1 cellular context compared by ENCODE assay signal in genomic region chr2:207733597-207734240, GRCh38.
TF ChIP-seq lines count a peak whose summit lies in the region.

No MANE protein-coding gene starts in this region.

TF ChIP-seq in SK-N-SH treated with all-trans-retinoic acid at 6 μM for 48 hours, 23 proteins besides CTCF, POLR2A, EP300 and RAD21 (continued from another document):
- TF ChIP-seq PATZ1 (CRISPR knock-in tag; IDR thresholded peaks at IDR 0.05; ENCODE audit: borderline replicate concordance): no peak
- TF ChIP-seq ZNF8 (CRISPR knock-in tag; IDR thresholded peaks at IDR 0.05): no peak
- TF ChIP-seq ZC3H10 (CRISPR knock-in tag; IDR thresholded peaks at IDR 0.05): no peak
- no peak for TF ChIP-seq ZFP30 (CRISPR knock-in tag; IDR thresholded peaks at IDR 0.05)
- TF ChIP-seq ZNF70 (CRISPR knock-in tag; IDR thresholded peaks at IDR 0.05): no peak
- no peak for TF ChIP-seq PPARA (CRISPR knock-in tag; IDR thresholded peaks at IDR 0.05; ENCODE audit: borderline replicate concordance)
- TF ChIP-seq ARNTL (CRISPR knock-in tag; IDR thresholded peaks at IDR 0.05; ENCODE audit: borderline replicate concordance, low read depth): no peak
- no peak for TF ChIP-seq ESRRG (CRISPR knock-in tag; IDR thresholded peaks at IDR 0.05)
- no peak for TF ChIP-seq TSHZ2 (CRISPR knock-in tag; IDR thresholded peaks at IDR 0.05)
